In the genomic region with DNA sequence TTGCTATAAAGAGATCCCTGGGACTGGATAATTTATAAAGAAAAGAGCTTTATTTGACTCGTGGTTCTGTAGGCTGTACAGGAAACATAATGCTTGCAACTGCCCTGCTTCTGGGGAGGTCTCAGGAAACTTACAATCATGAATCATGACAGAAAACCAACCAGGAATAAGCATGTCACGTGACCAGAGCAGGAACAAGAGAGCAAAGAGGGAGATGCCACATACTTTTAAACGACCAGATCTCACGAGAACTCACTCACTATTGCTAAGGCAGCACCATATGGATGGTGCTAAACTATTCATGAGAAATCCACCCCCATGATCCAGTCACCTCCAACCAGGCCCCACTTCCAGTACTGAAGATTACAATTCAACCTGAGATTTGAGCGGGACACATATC, we compare ENCODE assay signal across 10 cellular contexts. TPM values are rescaled to one million over a fixed set of nuclear protein-coding genes. Genes with fewer than 3 reads are reported as not detected.
A peak's percentile ranks its signal among the peaks of the same experiment; 100 is the strongest.
DNase-seq lines count a peak whose midpoint lies in the region; ATAC-seq and TF ChIP-seq lines count a peak whose summit lies in the region.
"Had no signal": no experiment of that assay in that cellular context is flagged by ENCODE, and none has a peak within 500 bp of the region (broad histone marks: within the 10 kb centered on the region; RNA-seq: fewer than 3 reads in every experiment).

No MANE protein-coding gene starts in this region.

- H3K4me3 ChIP-seq in Panc1 (ENCODE audit: low read depth in 2 of 2, low read length in 2 of 2) (no peak overlapping the region), skeletal muscle satellite cell (ENCODE audit: low read length) (peak overlapping the region; percentile 5), adrenal gland (no peak overlapping the region)

- H3K4me1 ChIP-seq in Panc1 (ENCODE audit: control insufficient read depth, insufficient read depth, low read length) (no peaks in the 10 kb centered on the region), skeletal muscle satellite cell (ENCODE audit: control insufficient read depth, insufficient read depth, low read length) (peaks cover 20% of the 10 kb centered on the region), adrenal gland (replicated peaks in 1 of 2) (peaks cover 0 to 19% of the 10 kb centered on the region in 2 donors)

- no peak for TF ChIP-seq CTCF in Panc1 (IDR thresholded peaks at IDR 0.05)
- TF ChIP-seq CTCF in adrenal gland (IDR thresholded peaks at IDR 0.05) = no peak

- H3K9ac ChIP-seq in skeletal muscle satellite cell (ENCODE audit: low read depth, low read length) = peak overlapping the region; percentile 4

- ATAC-seq in activated T-cell treated with anti-CD3 and anti-CD28 coated beads, Interleukin-2, amount 50 U/mL, for 4 hours = peak; percentile 58 to 62
- peak; percentile 42; the same call in 1 of the 2 replicates for ATAC-seq in Panc1
- ATAC-seq: left colon had no signal

- no peak overlapping the region for H3K4me3 Mint-ChIP-seq in activated T-cell treated with anti-CD3 and anti-CD28 coated beads, Interleukin-2, amount 50 U/mL, for 4 hours

- H3K36me3 ChIP-seq in Panc1 (ENCODE audit: control insufficient read depth, insufficient read depth, low read length) (peaks cover 4% of the 10 kb centered on the region; the same call in 1 of the 2 replicates), skeletal muscle satellite cell (ENCODE audit: insufficient read depth, low read length) (peaks cover 13% of the 10 kb centered on the region), adrenal gland (replicated peaks in 1 of 2) (no peaks in the 10 kb centered on the region)

- H3K27ac ChIP-seq in Panc1 (ENCODE audit: low read length) (no peak overlapping the region), adrenal gland (no peak overlapping the region)

- no peaks in the 10 kb centered on the region for H3K9me3 Mint-ChIP-seq in activated T-cell treated with anti-CD3 and anti-CD28 coated beads, Interleukin-2, amount 50 U/mL, for 4 hours

- no peaks in the 10 kb centered on the region for H3K27me3 ChIP-seq in Panc1 (ENCODE audit: control insufficient read depth, insufficient read depth, low read length)
- no peaks in the 10 kb centered on the region for H3K27me3 ChIP-seq in skeletal muscle satellite cell (ENCODE audit: control insufficient read depth, insufficient read depth, low read length)
- H3K27me3 ChIP-seq in adrenal gland = no peaks in the 10 kb centered on the region

- BruUV-seq in Panc1 (replicated peaks; lab: Mats Ljungman, UMichigan) = TSS peak; percentile 31

- H3K4me2 ChIP-seq in skeletal muscle satellite cell (ENCODE audit: low read length) = peak overlapping the region; percentile 42

- H3K36me3 Mint-ChIP-seq in activated T-cell treated with anti-CD3 and anti-CD28 coated beads, Interleukin-2, amount 50 U/mL, for 4 hours (ENCODE audit: insufficient read depth) = peaks cover 12% of the 10 kb centered on the region

- POLR2A ChIA-PET in Panc1 (lab: Charles Lee) = no interaction called here

- TF ChIP-seq POLR2A in adrenal gland (IDR thresholded peaks at IDR 0.05) = no peak

- 44 to 58% (median 49%) methylated on average over 5 of the region's 5 CpGs for WGBS in adrenal gland, 4 donors

- intact Hi-C loops in Panc1 (cut with micrococcal nuclease; ENCODE audit: unreplicated experiment) (no loop called here), adrenal gland (cut with DNase I) (no loop called here)

- CTCF ChIA-PET in Panc1 (lab: Charles Lee) = no interaction called here

- H3K4me1 Mint-ChIP-seq in activated T-cell treated with anti-CD3 and anti-CD28 coated beads, Interleukin-2, amount 50 U/mL, for 4 hours (ENCODE audit: low read depth) = peaks cover 13% of the 10 kb centered on the region

- H3K9me3 ChIP-seq in Panc1 (ENCODE audit: control insufficient read depth, insufficient read depth, low read depth, low read length) (no peaks in the 10 kb centered on the region), skeletal muscle satellite cell (replicated peaks; ENCODE audit: low read length) (no peaks in the 10 kb centered on the region), adrenal gland (replicated peaks in 1 of 3) (no peaks in the 10 kb centered on the region)

- in situ Hi-C loops in Panc1 (cut with HindIII; ENCODE audit: low pct_unique_long_range_greater_than_20kb, low sequenced_read_pairs) = no loop called here

- no peak for DNase-seq in activated T-cell treated with anti-CD3 and anti-CD28 coated beads, Interleukin-2, amount 50 U/mL, for 4 hours
- DNase-seq in activated T-cell treated with anti-CD3 and anti-CD28 coated beads for 4 hours (no peak), Panc1 (ENCODE audit: low read depth, low spot score) (no peak), dermis microvascular lymphatic vessel endothelial cell (ENCODE audit: low read depth in 2 of 2) (peak; percentile 85 to 93), putamen (ENCODE audit: low spot score) (no peak), adrenal gland (no peak), HT-29 (ENCODE audit: low spot score) (no peak)
- DNase-seq: left colon, NCI-H345 had no signal

- no peaks in the 10 kb centered on the region for H3K27me3 Mint-ChIP-seq in activated T-cell treated with anti-CD3 and anti-CD28 coated beads, Interleukin-2, amount 50 U/mL, for 4 hours (ENCODE audit: low read depth)

RNA-seq across cellular contexts. Expression of a gene that starts 49.8 kb away (rescaled TPM):
- total RNA-seq in activated T-cell treated with anti-CD3 and anti-CD28 coated beads, Interleukin-2, amount 50 U/mL, for 4 hours = 100 to 1,000 TPM; 106 to 149 (median 139) TPM
- total RNA-seq in Panc1 (2021; ENCODE audit: unreplicated experiment) (61.2 TPM), dermis microvascular lymphatic vessel endothelial cell (41.6 and 52.4 TPM in 2 replicates), adrenal gland (10 to 100 TPM; 12.6 to 24.4 (median 15.8) TPM)
- 57.8 TPM for polyA plus RNA-seq in Panc1 (2012; ENCODE audit: insufficient read length)
- 40.8 and 41.1 TPM in 2 replicates for total RNA-seq in skeletal muscle satellite cell (2012; rRNA removed)
- 10 to 100 TPM; 13.0 to 18.8 (median 17.6) TPM for polyA plus RNA-seq in adrenal gland
- total RNA-seq in HT-29 (2014; rRNA removed; shearing (Covaris generic)) = 131 and 136 TPM in 2 replicates

Comparison
In these comparisons a context has a peak if more than half of its experiments do, and no peak if none do; other contexts are left out.
1. DNase-seq: peak in dermis microvascular lymphatic vessel endothelial cell (2 of 2); none in activated T-cell treated with anti-CD3 and anti-CD28 coated beads, Interleukin-2, amount 50 U/mL, for 4 hours (single experiment), activated T-cell treated with anti-CD3 and anti-CD28 coated beads for 4 hours (single experiment), Panc1 (single experiment), putamen (single experiment), adrenal gland (0 of 7) and HT-29 (single experiment).